In the genomic region with DNA sequence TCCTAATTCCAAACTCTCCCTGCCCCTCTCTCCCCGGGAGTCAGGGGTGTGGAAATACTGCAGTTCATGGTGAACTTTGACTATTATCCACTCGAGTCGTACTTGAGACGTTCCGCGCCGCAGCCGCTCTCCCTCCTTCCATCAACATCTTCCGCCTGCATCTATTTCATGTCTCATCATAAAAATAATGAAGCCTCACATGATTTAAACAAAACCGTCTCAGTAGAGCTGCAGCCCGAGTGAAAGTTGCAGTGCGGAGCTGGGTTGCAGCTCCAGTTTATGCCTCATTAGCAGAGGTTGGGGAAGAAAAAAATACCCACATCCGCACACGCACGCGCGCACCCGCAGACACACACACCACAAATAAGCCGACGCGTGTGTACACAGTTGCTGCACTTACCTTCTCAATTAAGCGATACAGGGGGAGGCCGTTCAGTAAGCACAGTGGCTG, we compare ENCODE assay signal across 8 cellular contexts. TPM values are rescaled to one million over a fixed set of nuclear protein-coding genes. Genes with fewer than 3 reads are reported as not detected.
A peak's percentile ranks its signal among the peaks of the same experiment; 100 is the strongest.
DNase-seq lines count a peak whose midpoint lies in the region; ATAC-seq and TF ChIP-seq lines count a peak whose summit lies in the region.

No MANE protein-coding gene starts in this region.

- H3K9me3 ChIP-seq in RWPE2 (ENCODE audit: severe bottlenecking), result no peaks in the 10 kb centered on the region
- no peaks in the 10 kb centered on the region for H3K9me3 ChIP-seq in heart left ventricle
- H3K9me3 ChIP-seq in sigmoid colon, result no peaks in the 10 kb centered on the region

- H3K36me3 ChIP-seq in RWPE2 (ENCODE audit: low read depth) (no peaks in the 10 kb centered on the region), heart left ventricle (no peaks in the 10 kb centered on the region), sigmoid colon (no peaks in the 10 kb centered on the region)

- ATAC-seq in RWPE2 (ENCODE audit: low read depth) (no peak; the same call in 2 of the 3 replicates), heart left ventricle (peak in 2 of 4 donors; percentile 27 to 44), HG03045 (IDR thresholded peaks at IDR 0.05; ENCODE audit: unreplicated experiment) (no peak)
- no peak for ATAC-seq in activated T-helper 17 cell treated with anti-CD3 and anti-CD28 coated beads, Interleukin-2, amount 50 U/mL, for 72 hours (replicated peaks)

- peaks cover 6% of the 10 kb centered on the region for H3K4me1 Mint-ChIP-seq in activated CD4-positive, alpha-beta T cell treated with anti-CD3 and anti-CD28 coated beads, Interleukin-2, amount 10 ng/mL, durations not matched to agents 24 days and 14 days
- H3K4me1 Mint-ChIP-seq in activated T-helper 17 cell treated with anti-CD3 and anti-CD28 coated beads, Interleukin-2, amount 50 U/mL, for 72 hours, result no peaks in the 10 kb centered on the region

- TF ChIP-seq POLR2A in heart left ventricle (IDR thresholded peaks at IDR 0.05), result no peak
- TF ChIP-seq POLR2A in sigmoid colon (IDR thresholded peaks at IDR 0.05), result no peak

- intact Hi-C loops in activated CD4-positive, alpha-beta T cell treated with anti-CD3 and anti-CD28 coated beads, Interleukin-2, amount 10 ng/mL, durations not matched to agents 24 days and 14 days (cut with micrococcal nuclease), result no loop called here
- intact Hi-C loops in heart left ventricle (cut with DNase I) (no loop called here), sigmoid colon (cut with DNase I) (loop anchor here (10.0 kb wide), 1 partner anchor 441 kb away; no protein-coding TSS in a partner anchor)

- H3K27me3 ChIP-seq in RWPE2 (ENCODE audit: insufficient read depth, poor library complexity, severe bottlenecking) (no peaks in the 10 kb centered on the region), heart left ventricle (peaks cover 0 to 38% (median 12%) of the 10 kb centered on the region in 9 donors), sigmoid colon (no peaks in the 10 kb centered on the region)

- no peaks in the 10 kb centered on the region for H3K9me3 Mint-ChIP-seq in activated CD4-positive, alpha-beta T cell treated with anti-CD3 and anti-CD28 coated beads, Interleukin-2, amount 10 ng/mL, durations not matched to agents 24 days and 14 days
- peaks cover 4% of the 10 kb centered on the region for H3K9me3 Mint-ChIP-seq in activated T-helper 17 cell treated with anti-CD3 and anti-CD28 coated beads, Interleukin-2, amount 50 U/mL, for 72 hours

- H3K27ac ChIP-seq in RWPE2 (ENCODE audit: poor library complexity, severe bottlenecking), result no peak overlapping the region
- H3K27ac ChIP-seq in heart left ventricle, result peak overlapping the region in 7 of 12 donors; percentile 25 to 77 (median 64)
- H3K27ac ChIP-seq in sigmoid colon, result peak overlapping the region; percentile 84 to 91 (median 84)

- H3K4me3 ChIP-seq in RWPE2 (ENCODE audit: severe bottlenecking) (peak overlapping the region; percentile 20), heart left ventricle (peak overlapping the region; percentile 14 to 61 (median 48)), sigmoid colon (peak overlapping the region; percentile 50 to 67 (median 56))

- DNase-seq in activated CD4-positive, alpha-beta T cell treated with anti-CD3 and anti-CD28 coated beads, Interleukin-2, amount 10 ng/mL, durations not matched to agents 24 days and 14 days, result no peak
- no peak for DNase-seq in activated CD4-positive, alpha-beta T cell treated with anti-CD3 and anti-CD28 coated beads for 48 hours
- DNase-seq in RWPE2 (ENCODE audit: low spot score) (no peak), heart left ventricle (no peak), sigmoid colon (peak; percentile 66)
- no peak for DNase-seq in NK-92 treated with Interleukin-12 subunit alpha and Interleukin-12 subunit beta, amount 100 ng/mL, for 24 hours (lab: John Stamatoyannopoulos, UW)

- TF ChIP-seq CTCF in RWPE2 (IDR thresholded peaks at IDR 0.05; ENCODE audit: poor library complexity, severe bottlenecking) (no peak), heart left ventricle (IDR thresholded peaks at IDR 0.05) (no peak), sigmoid colon (IDR thresholded peaks at IDR 0.05) (no peak)

- H3K36me3 Mint-ChIP-seq in activated CD4-positive, alpha-beta T cell treated with anti-CD3 and anti-CD28 coated beads, Interleukin-2, amount 10 ng/mL, durations not matched to agents 24 days and 14 days (ENCODE audit: low read depth), result no peaks in the 10 kb centered on the region
- no peaks in the 10 kb centered on the region for H3K36me3 Mint-ChIP-seq in activated T-helper 17 cell treated with anti-CD3 and anti-CD28 coated beads, Interleukin-2, amount 50 U/mL, for 72 hours (ENCODE audit: low read depth)

- 1% methylated on average over 23 of the region's 23 CpGs for WGBS in heart left ventricle, 4 donors
- WGBS in sigmoid colon, 2 donors, result 1 to 3% methylated on average over 23 of the region's 23 CpGs

- no peak for TF ChIP-seq EP300 in sigmoid colon (IDR thresholded peaks at IDR 0.05)

- H3K27me3 Mint-ChIP-seq in activated CD4-positive, alpha-beta T cell treated with anti-CD3 and anti-CD28 coated beads, Interleukin-2, amount 10 ng/mL, durations not matched to agents 24 days and 14 days, result peaks cover 55% of the 10 kb centered on the region
- H3K27me3 Mint-ChIP-seq in activated T-helper 17 cell treated with anti-CD3 and anti-CD28 coated beads, Interleukin-2, amount 50 U/mL, for 72 hours, result peaks cover 34% of the 10 kb centered on the region

- H3K4me3 Mint-ChIP-seq in activated CD4-positive, alpha-beta T cell treated with anti-CD3 and anti-CD28 coated beads, Interleukin-2, amount 10 ng/mL, durations not matched to agents 24 days and 14 days, result peak overlapping the region; percentile 51
- H3K4me3 Mint-ChIP-seq in activated T-helper 17 cell treated with anti-CD3 and anti-CD28 coated beads, Interleukin-2, amount 50 U/mL, for 72 hours, result no peak overlapping the region

- H3K4me1 ChIP-seq in RWPE2 (ENCODE audit: insufficient read depth, poor library complexity, severe bottlenecking) (no peaks in the 10 kb centered on the region), heart left ventricle (peaks cover 0 to 14% (median 0%) of the 10 kb centered on the region in 12 donors), sigmoid colon (peaks cover 0 to 14% (median 6%) of the 10 kb centered on the region in 4 donors)

- no peak overlapping the region for H3K27ac Mint-ChIP-seq in activated CD4-positive, alpha-beta T cell treated with anti-CD3 and anti-CD28 coated beads, Interleukin-2, amount 10 ng/mL, durations not matched to agents 24 days and 14 days
- no peak overlapping the region for H3K27ac Mint-ChIP-seq in activated T-helper 17 cell treated with anti-CD3 and anti-CD28 coated beads, Interleukin-2, amount 50 U/mL, for 72 hours

RNA-seq across cellular contexts. Expression of a gene that starts 0.3 kb away (rescaled TPM):
- not detected in 2 replicates for total RNA-seq in activated CD4-positive, alpha-beta T cell treated with anti-CD3 and anti-CD28 coated beads, Interleukin-2, amount 10 ng/mL, durations not matched to agents 24 days and 14 days
- total RNA-seq in heart left ventricle (1 to 10 TPM in 5 of 9 donors, under 1 TPM in 4; 0.19 to 8.8 (median 1.0) TPM), sigmoid colon (100 to 1,000 TPM; 228 to 403 (median 367) TPM)
- polyA plus RNA-seq in heart left ventricle (under 1 TPM; 0.14 to 0.84 TPM), sigmoid colon (1 to 10 TPM in 2 of 3 donors, under 1 TPM in 1; 0.46 to 9.0 (median 5.1) TPM)
- not detected for total RNA-seq in activated T-helper 17 cell treated with anti-CD3 and anti-CD28 coated beads, Interleukin-2, amount 50 U/mL, for 72 hours

Comparison
In these comparisons a context has a peak if more than half of its experiments do, and no peak if none do; other contexts are left out.
1. RNA of a gene that starts 0.3 kb away (total RNA-seq): 228 to 403 TPM in sigmoid colon; 0.19 to 8.8 TPM in heart left ventricle, not detected in activated CD4-positive, alpha-beta T cell treated with anti-CD3 and anti-CD28 coated beads, Interleukin-2, amount 10 ng/mL, durations not matched to agents 24 days and 14 days and not detected in activated T-helper 17 cell treated with anti-CD3 and anti-CD28 coated beads, Interleukin-2, amount 50 U/mL, for 72 hours; every median in the first group is over 10 times any median in the second.
2. Peak in every context shown above with its lines, with median percentiles within 50 percentile points of each other: H3K4me3 ChIP-seq.